Comparison of ENCODE assay signal across 8 cellular contexts in genomic region chr2:48343571-48344440, GRCh38. TPM values are rescaled to one million over a fixed set of nuclear protein-coding genes. Genes with fewer than 3 reads are reported as not detected.
A peak's percentile ranks its signal among the peaks of the same experiment; 100 is the strongest.
DNase-seq lines count a peak whose midpoint lies in the region; ATAC-seq and TF ChIP-seq lines count a peak whose summit lies in the region.

No MANE protein-coding gene starts in this region.

- TF ChIP-seq CTCF in activated CD8-positive, alpha-beta T cell treated with anti-CD3 and anti-CD28 coated beads for 36 hours (IDR thresholded peaks at IDR 0.05), result no peak
- TF ChIP-seq CTCF in hepatocyte (IDR thresholded peaks at IDR 0.05; ENCODE audit: poor library complexity) (no peak), WERI-Rb-1 (IDR thresholded peaks at IDR 0.05; ENCODE audit: low read depth, low read length) (no peak)

- peak overlapping the region; percentile 82 for H3K27ac Mint-ChIP-seq in activated CD8-positive, alpha-beta T cell treated with anti-CD3 and anti-CD28 coated beads for 36 hours

- H3K9me2 ChIP-seq in hepatocyte (replicated peaks; ENCODE audit: insufficient read depth), result no peaks in the 10 kb centered on the region

- CTCF ChIA-PET in activated CD8-positive, alpha-beta T cell treated with anti-CD3 and anti-CD28 coated beads for 36 hours (lab: Charles Lee), result no interaction called here

- H3K4me2 ChIP-seq in hepatocyte, result peak overlapping the region; percentile 60

- no peaks in the 10 kb centered on the region for H3K27me3 Mint-ChIP-seq in activated CD8-positive, alpha-beta T cell treated with anti-CD3 and anti-CD28 coated beads for 36 hours

- H2AFZ ChIP-seq in hepatocyte, result no peak overlapping the region

- H3K9me3 Mint-ChIP-seq in activated CD8-positive, alpha-beta T cell treated with anti-CD3 and anti-CD28 coated beads for 36 hours, result peaks cover 24% of the 10 kb centered on the region

- peaks cover 37% of the 10 kb centered on the region for H3K36me3 Mint-ChIP-seq in activated CD8-positive, alpha-beta T cell treated with anti-CD3 and anti-CD28 coated beads for 36 hours (ENCODE audit: low read depth)

- H3K27me3 ChIP-seq in hepatocyte (no peaks in the 10 kb centered on the region), thymus (ENCODE audit: control insufficient read depth, insufficient read depth) (no peaks in the 10 kb centered on the region), WERI-Rb-1 (ENCODE audit: insufficient read depth, low read depth, severe bottlenecking) (no peaks in the 10 kb centered on the region)

- POLR2A ChIA-PET in activated CD8-positive, alpha-beta T cell treated with anti-CD3 and anti-CD28 coated beads for 36 hours (lab: Charles Lee), result no interaction called here

- H3K4me3 ChIP-seq in hepatocyte, result peak overlapping the region; percentile 4
- H3K4me3 ChIP-seq in thymus (ENCODE audit: low read length), result peak overlapping the region; percentile 23
- no peak overlapping the region for H3K4me3 ChIP-seq in WERI-Rb-1 (ENCODE audit: low read depth, low read length)

- ATAC-seq in GM18861 (IDR thresholded peaks at IDR 0.05; ENCODE audit: unreplicated experiment) (peak; percentile 75), HG03378 (IDR thresholded peaks at IDR 0.05; ENCODE audit: unreplicated experiment) (peak; percentile 79)
- peak; percentile 91 for ATAC-seq in activated CD8-positive, alpha-beta T cell treated with anti-CD3 and anti-CD28 coated beads for 36 hours

- peaks cover 13% of the 10 kb centered on the region for H3K4me1 ChIP-seq in hepatocyte (ENCODE audit: insufficient read depth)
- peaks cover 3% of the 10 kb centered on the region for H3K4me1 ChIP-seq in thymus (ENCODE audit: control insufficient read depth, insufficient read depth, low read length)

- peaks cover 82% of the 10 kb centered on the region for H3K79me2 ChIP-seq in hepatocyte

- H3K9me3 ChIP-seq in hepatocyte (ENCODE audit: low read depth) (peaks cover 21% of the 10 kb centered on the region), thymus (ENCODE audit: control insufficient read depth) (peaks cover 3% of the 10 kb centered on the region), WERI-Rb-1 (ENCODE audit: severe bottlenecking) (peaks cover 14% of the 10 kb centered on the region)

- peaks cover 65% of the 10 kb centered on the region for H3K4me1 Mint-ChIP-seq in activated CD8-positive, alpha-beta T cell treated with anti-CD3 and anti-CD28 coated beads for 36 hours (ENCODE audit: low read depth)

- H3K4me3 Mint-ChIP-seq in activated CD8-positive, alpha-beta T cell treated with anti-CD3 and anti-CD28 coated beads for 36 hours, result peak overlapping the region; percentile 59

- H3K27ac ChIP-seq in hepatocyte, result peak overlapping the region; percentile 67
- H3K27ac ChIP-seq in thymus (ENCODE audit: low read depth), result peak overlapping the region; percentile 15
- H3K27ac ChIP-seq in WERI-Rb-1, result no peak overlapping the region

- WGBS in hepatocyte (ENCODE audit: low lambda C conversion rate, missing lambda C conversion rate), result 72% methylated on average over 6 of the region's 6 CpGs
- 50% methylated on average over 6 of the region's 6 CpGs for WGBS in thymus

- no peaks in the 10 kb centered on the region for H4K20me1 ChIP-seq in hepatocyte (ENCODE audit: insufficient read depth, poor library complexity, severe bottlenecking)

- intact Hi-C loops in activated CD8-positive, alpha-beta T cell treated with anti-CD3 and anti-CD28 coated beads for 36 hours (cut with micrococcal nuclease), result no loop called here

- no peaks in the 10 kb centered on the region for H3K36me3 ChIP-seq in hepatocyte (replicated peaks; ENCODE audit: insufficient read depth, low read depth)
- peaks cover 13% of the 10 kb centered on the region for H3K36me3 ChIP-seq in thymus (ENCODE audit: control insufficient read depth, insufficient read depth)
- H3K36me3 ChIP-seq in WERI-Rb-1, result peaks cover 19% of the 10 kb centered on the region

- peak; percentile 78 for DNase-seq in A172 (ENCODE audit: low spot score)
- no peak for DNase-seq in activated CD8-positive, alpha-beta T cell treated with anti-CD3 and anti-CD28 coated beads for 36 hours
- DNase-seq in hepatocyte (ENCODE audit: low spot score), result peak; percentile 15
- no peak for DNase-seq in WERI-Rb-1
- DNase-seq in NOMO-1 treated with dmso at 0.1 percent for 144 hours (lab: John Stamatoyannopoulos, UW; ENCODE audit: unreplicated experiment), result no peak

RNA-seq across cellular contexts. Expression of gene FOXN2, which starts 29.3 kb away (rescaled TPM):
- 28.0 and 38.2 TPM in 2 replicates for total RNA-seq in A172 (2014; rRNA removed; shearing (Covaris generic))
- total RNA-seq in activated CD8-positive, alpha-beta T cell treated with anti-CD3 and anti-CD28 coated beads for 36 hours, result 10 to 100 TPM; 56.4 to 58.3 TPM
- 37.7 and 40.7 TPM in 2 replicates for total RNA-seq in hepatocyte
- 9.6 and 10.4 TPM in 2 replicates for polyA plus RNA-seq in hepatocyte
- polyA plus RNA-seq in thymus, result 11.9 TPM

Comparison
In these comparisons a context has a peak if more than half of its experiments do, and no peak if none do; other contexts are left out.
1. DNase-seq: peak in A172 (single experiment) and hepatocyte (single experiment); none in activated CD8-positive, alpha-beta T cell treated with anti-CD3 and anti-CD28 coated beads for 36 hours (single experiment), WERI-Rb-1 (single experiment) and NOMO-1 treated with dmso at 0.1 percent for 144 hours (single experiment).
2. Peak in every context shown above with its lines, with median percentiles within 50 percentile points of each other: ATAC-seq.